In the genomic region with DNA sequence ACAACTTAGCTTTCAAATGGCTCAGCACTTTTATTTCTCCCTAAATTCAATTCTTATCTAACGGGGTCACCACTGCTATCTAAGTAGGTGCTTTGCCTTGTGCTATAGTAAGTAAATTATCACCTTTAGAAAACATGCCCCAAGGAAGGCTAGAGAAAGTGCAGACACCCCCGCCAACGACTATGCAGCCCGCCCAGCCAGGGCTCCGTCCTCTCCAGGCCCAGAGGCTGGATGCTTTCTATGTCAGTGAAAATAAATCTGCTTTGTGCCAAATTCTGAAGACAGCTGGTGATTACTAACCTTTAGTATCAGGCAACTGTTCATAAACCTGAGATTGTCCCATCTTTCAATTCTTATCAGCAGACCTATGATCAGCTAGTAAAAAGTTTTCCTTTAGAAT, we compare ENCODE assay signal across 1 cellular context.
TF ChIP-seq lines count a peak whose summit lies in the region.

No MANE protein-coding gene starts in this region.

TF ChIP-seq in H1, 55 proteins besides CTCF, POLR2A, EP300 and RAD21:
- no peak for TF ChIP-seq CHD1 (IDR thresholded peaks at IDR 0.05; ENCODE audit: low read depth, low read length)
- no peak for TF ChIP-seq KDM4A (IDR thresholded peaks at IDR 0.05; ENCODE audit: low read depth, low read length, severe bottlenecking)
- TF ChIP-seq CREB1 (IDR thresholded peaks at IDR 0.05), result no peak
- no peak for TF ChIP-seq SIX5 (IDR thresholded peaks at IDR 0.05; ENCODE audit: low read depth, low read length)
- no peak for TF ChIP-seq CBX8 (IDR thresholded peaks at IDR 0.05; ENCODE audit: borderline replicate concordance, low read depth, low read length)
- no peak for TF ChIP-seq YY1 (IDR thresholded peaks at IDR 0.05; ENCODE audit: low read depth, low read length)
- TF ChIP-seq TCF12 (IDR thresholded peaks at IDR 0.05; ENCODE audit: low read depth, low read length), result no peak
- TF ChIP-seq, protein P1, sequence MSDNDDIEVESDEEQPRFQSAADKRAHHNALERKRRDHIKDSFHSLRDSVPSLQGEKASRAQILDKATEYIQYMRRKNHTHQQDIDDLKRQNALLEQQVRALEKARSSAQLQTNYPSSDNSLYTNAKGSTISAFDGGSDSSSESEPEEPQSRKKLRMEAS (IDR thresholded peaks at IDR 0.05), result no peak
- no peak for TF ChIP-seq HDAC2 (IDR thresholded peaks at IDR 0.05; ENCODE audit: borderline replicate concordance in 1 of 2, low read depth in 2 of 2, low read length in 2 of 2)
- no peak for TF ChIP-seq BCL11A (IDR thresholded peaks at IDR 0.05; ENCODE audit: low read depth in 2 of 2, low read length in 2 of 2)
- no peak for TF ChIP-seq SIRT6 (IDR thresholded peaks at IDR 0.05; ENCODE audit: low read length)
- TF ChIP-seq CTBP2 (IDR thresholded peaks at IDR 0.05; ENCODE audit: borderline replicate concordance, insufficient read depth, insufficient read length, low read length), result no peak
- no peak for TF ChIP-seq NANOG (IDR thresholded peaks at IDR 0.05; ENCODE audit: insufficient read depth, low read depth, low read length, poor library complexity, severe bottlenecking)
- TF ChIP-seq, protein P2, sequence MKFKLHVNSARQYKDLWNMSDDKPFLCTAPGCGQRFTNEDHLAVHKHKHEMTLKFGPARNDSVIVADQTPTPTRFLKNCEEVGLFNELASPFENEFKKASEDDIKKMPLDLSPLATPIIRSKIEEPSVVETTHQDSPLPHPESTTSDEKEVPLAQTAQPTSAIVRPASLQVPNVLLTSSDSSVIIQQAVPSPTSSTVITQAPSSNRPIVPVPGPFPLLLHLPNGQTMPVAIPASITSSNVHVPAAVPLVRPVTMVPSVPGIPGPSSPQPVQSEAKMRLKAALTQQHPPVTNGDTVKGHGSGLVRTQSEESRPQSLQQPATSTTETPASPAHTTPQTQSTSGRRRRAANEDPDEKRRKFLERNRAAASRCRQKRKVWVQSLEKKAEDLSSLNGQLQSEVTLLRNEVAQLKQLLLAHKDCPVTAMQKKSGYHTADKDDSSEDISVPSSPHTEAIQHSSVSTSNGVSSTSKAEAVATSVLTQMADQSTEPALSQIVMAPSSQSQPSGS (IDR thresholded peaks at IDR 0.05; ENCODE audit: low read length), result no peak
- no peak for TF ChIP-seq RXRA (IDR thresholded peaks at IDR 0.05; ENCODE audit: insufficient read depth, low read depth, low read length)
- TF ChIP-seq, protein P3, sequence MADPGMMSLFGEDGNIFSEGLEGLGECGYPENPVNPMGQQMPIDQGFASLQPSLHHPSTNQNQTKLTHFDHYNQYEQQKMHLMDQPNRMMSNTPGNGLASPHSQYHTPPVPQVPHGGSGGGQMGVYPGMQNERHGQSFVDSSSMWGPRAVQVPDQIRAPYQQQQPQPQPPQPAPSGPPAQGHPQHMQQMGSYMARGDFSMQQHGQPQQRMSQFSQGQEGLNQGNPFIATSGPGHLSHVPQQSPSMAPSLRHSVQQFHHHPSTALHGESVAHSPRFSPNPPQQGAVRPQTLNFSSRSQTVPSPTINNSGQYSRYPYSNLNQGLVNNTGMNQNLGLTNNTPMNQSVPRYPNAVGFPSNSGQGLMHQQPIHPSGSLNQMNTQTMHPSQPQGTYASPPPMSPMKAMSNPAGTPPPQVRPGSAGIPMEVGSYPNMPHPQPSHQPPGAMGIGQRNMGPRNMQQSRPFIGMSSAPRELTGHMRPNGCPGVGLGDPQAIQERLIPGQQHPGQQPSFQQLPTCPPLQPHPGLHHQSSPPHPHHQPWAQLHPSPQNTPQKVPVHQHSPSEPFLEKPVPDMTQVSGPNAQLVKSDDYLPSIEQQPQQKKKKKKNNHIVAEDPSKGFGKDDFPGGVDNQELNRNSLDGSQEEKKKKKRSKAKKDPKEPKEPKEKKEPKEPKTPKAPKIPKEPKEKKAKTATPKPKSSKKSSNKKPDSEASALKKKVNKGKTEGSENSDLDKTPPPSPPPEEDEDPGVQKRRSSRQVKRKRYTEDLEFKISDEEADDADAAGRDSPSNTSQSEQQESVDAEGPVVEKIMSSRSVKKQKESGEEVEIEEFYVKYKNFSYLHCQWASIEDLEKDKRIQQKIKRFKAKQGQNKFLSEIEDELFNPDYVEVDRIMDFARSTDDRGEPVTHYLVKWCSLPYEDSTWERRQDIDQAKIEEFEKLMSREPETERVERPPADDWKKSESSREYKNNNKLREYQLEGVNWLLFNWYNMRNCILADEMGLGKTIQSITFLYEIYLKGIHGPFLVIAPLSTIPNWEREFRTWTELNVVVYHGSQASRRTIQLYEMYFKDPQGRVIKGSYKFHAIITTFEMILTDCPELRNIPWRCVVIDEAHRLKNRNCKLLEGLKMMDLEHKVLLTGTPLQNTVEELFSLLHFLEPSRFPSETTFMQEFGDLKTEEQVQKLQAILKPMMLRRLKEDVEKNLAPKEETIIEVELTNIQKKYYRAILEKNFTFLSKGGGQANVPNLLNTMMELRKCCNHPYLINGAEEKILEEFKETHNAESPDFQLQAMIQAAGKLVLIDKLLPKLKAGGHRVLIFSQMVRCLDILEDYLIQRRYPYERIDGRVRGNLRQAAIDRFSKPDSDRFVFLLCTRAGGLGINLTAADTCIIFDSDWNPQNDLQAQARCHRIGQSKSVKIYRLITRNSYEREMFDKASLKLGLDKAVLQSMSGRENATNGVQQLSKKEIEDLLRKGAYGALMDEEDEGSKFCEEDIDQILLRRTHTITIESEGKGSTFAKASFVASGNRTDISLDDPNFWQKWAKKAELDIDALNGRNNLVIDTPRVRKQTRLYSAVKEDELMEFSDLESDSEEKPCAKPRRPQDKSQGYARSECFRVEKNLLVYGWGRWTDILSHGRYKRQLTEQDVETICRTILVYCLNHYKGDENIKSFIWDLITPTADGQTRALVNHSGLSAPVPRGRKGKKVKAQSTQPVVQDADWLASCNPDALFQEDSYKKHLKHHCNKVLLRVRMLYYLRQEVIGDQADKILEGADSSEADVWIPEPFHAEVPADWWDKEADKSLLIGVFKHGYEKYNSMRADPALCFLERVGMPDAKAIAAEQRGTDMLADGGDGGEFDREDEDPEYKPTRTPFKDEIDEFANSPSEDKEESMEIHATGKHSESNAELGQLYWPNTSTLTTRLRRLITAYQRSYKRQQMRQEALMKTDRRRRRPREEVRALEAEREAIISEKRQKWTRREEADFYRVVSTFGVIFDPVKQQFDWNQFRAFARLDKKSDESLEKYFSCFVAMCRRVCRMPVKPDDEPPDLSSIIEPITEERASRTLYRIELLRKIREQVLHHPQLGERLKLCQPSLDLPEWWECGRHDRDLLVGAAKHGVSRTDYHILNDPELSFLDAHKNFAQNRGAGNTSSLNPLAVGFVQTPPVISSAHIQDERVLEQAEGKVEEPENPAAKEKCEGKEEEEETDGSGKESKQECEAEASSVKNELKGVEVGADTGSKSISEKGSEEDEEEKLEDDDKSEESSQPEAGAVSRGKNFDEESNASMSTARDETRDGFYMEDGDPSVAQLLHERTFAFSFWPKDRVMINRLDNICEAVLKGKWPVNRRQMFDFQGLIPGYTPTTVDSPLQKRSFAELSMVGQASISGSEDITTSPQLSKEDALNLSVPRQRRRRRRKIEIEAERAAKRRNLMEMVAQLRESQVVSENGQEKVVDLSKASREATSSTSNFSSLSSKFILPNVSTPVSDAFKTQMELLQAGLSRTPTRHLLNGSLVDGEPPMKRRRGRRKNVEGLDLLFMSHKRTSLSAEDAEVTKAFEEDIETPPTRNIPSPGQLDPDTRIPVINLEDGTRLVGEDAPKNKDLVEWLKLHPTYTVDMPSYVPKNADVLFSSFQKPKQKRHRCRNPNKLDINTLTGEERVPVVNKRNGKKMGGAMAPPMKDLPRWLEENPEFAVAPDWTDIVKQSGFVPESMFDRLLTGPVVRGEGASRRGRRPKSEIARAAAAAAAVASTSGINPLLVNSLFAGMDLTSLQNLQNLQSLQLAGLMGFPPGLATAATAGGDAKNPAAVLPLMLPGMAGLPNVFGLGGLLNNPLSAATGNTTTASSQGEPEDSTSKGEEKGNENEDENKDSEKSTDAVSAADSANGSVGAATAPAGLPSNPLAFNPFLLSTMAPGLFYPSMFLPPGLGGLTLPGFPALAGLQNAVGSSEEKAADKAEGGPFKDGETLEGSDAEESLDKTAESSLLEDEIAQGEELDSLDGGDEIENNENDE (IDR thresholded peaks at IDR 0.05; ENCODE audit: insufficient replicate concordance, low read length), result no peak
- no peak for TF ChIP-seq SP1 (IDR thresholded peaks at IDR 0.05; ENCODE audit: low read depth, low read length)
